1 cellular context compared by ENCODE assay signal in the genomic region with DNA sequence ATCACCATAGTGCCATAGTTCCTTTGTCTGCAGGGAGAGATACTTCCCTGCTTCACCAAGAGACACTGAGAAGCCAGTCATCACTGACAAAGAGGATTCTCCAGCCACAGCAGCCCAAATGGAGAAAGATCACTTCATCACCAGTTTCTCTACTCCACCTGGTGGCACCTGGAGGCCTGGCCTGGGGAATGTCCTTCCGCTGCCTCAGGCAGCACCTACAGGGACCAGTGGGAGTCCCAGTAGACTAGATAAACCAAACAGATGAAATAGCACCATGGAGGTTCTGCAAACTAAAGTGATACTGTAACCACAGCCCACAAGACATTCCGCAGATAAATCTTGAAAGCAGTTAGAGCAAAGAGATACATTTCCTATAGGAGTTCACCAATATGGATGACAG.
TF ChIP-seq lines count a peak whose summit lies in the region.

No MANE protein-coding gene starts in this region.

TF ChIP-seq in liver, 16 proteins besides CTCF, POLR2A, EP300 and RAD21 (continued from another document):
- no peak for TF ChIP-seq REST (IDR thresholded peaks at IDR 0.05)
